27 cellular contexts compared by ENCODE assay signal in genomic region chr1:228068359-228068758, GRCh38.
"Had no signal": no experiment of that assay in that cellular context is flagged by ENCODE, and none has a peak within 500 bp of the region (broad histone marks: within the 10 kb centered on the region; RNA-seq: fewer than 3 reads in every experiment).

No MANE protein-coding gene starts in this region.

- H3K4me3 ChIP-seq: colonic mucosa, coronary artery, dorsolateral prefrontal cortex, esophagus muscularis mucosa, esophagus squamous epithelium, gastrocnemius medialis, gastroesophageal sphincter, heart left ventricle, heart right ventricle had no signal

- H3K9me3 ChIP-seq: colonic mucosa, esophagus muscularis mucosa, esophagus squamous epithelium, gastrocnemius medialis, gastroesophageal sphincter, heart left ventricle, heart right ventricle had no signal

- ATAC-seq: effector memory CD8-positive, alpha-beta T cell; esophagus mucosa; foreskin keratinocyte; gastrocnemius medialis; gastroesophageal sphincter; heart left ventricle; heart right ventricle had no signal

- H3K4me1 ChIP-seq: colonic mucosa, esophagus muscularis mucosa, esophagus squamous epithelium, foreskin keratinocyte, gastrocnemius medialis, gastroesophageal sphincter, heart left ventricle, heart right ventricle had no signal

- H3K27ac ChIP-seq: colonic mucosa, coronary artery, dorsolateral prefrontal cortex, epithelial cell of prostate, esophagus muscularis mucosa, esophagus squamous epithelium, foreskin keratinocyte, gastrocnemius medialis, gastroesophageal sphincter, heart left ventricle, heart right ventricle had no signal

- DNase-seq: colonic mucosa; cortex of kidney; dermis blood vessel endothelial cell; dorsolateral prefrontal cortex; effector CD4-positive, alpha-beta T cell; effector CD8-positive, alpha-beta T cell; effector memory CD4-positive, alpha-beta T cell; effector memory CD8-positive, alpha-beta T cell; endodermal cell; erythroblast; esophagus squamous epithelium; foreskin fibroblast; foreskin keratinocyte; foreskin melanocyte; gastrocnemius medialis; glutamatergic neuron; heart left ventricle; heart right ventricle had no signal

- H3K36me3 ChIP-seq: colonic mucosa, esophagus muscularis mucosa, esophagus squamous epithelium, gastrocnemius medialis, gastroesophageal sphincter, heart left ventricle, heart right ventricle had no signal

- FAIRE-seq: colon, endometrium, endothelial cell of umbilical vein, frontal cortex had no signal
